ENCODE assay signal across 18 cellular contexts in the genomic region with DNA sequence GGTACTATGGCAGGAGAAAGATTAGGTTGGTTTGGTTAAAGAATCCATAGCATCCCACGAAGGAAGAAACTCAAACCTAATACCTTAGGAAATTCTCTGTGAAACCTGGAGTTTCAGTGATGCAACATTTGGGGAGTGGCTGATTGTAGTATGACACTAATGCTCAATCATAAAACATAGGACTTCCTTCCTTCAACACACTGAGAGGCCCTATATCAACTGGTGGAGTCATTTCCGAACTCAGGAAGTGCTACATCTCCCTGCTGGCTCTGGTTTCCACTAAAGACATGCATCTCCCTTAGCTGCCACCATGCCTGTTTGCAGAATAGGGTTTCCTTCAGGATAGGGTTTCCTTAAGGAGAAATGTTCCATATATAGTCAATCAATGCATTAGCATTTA. TPM values are rescaled to one million over a fixed set of nuclear protein-coding genes. Genes with fewer than 3 reads are reported as not detected.
DNase-seq lines count a peak whose midpoint lies in the region; ATAC-seq, FAIRE-seq and TF ChIP-seq lines count a peak whose summit lies in the region.
"Had no signal": no experiment of that assay in that cellular context is flagged by ENCODE, and none has a peak within 500 bp of the region (broad histone marks: within the 10 kb centered on the region; RNA-seq: fewer than 3 reads in every experiment).

No MANE protein-coding gene starts in this region.

- H3K4me2 ChIP-seq in keratinocyte (ENCODE audit: control insufficient read depth, extremely low read depth, insufficient read depth, low read depth, low read length) = peak overlapping the region; percentile 16

- H3K9me3 ChIP-seq in keratinocyte (ENCODE audit: control insufficient read depth, low read depth, low read length) = no peaks in the 10 kb centered on the region
- H3K9me3 ChIP-seq: BE2C, suprapubic skin had no signal

- H4K20me1 ChIP-seq in keratinocyte (ENCODE audit: control insufficient read depth, extremely low read depth, insufficient read depth, low read length) = no peaks in the 10 kb centered on the region

- H3K9ac ChIP-seq in keratinocyte (ENCODE audit: control insufficient read depth, extremely low read depth, insufficient read depth, low read length) = no peak overlapping the region

- H3K9me1 ChIP-seq in keratinocyte (ENCODE audit: control insufficient read depth, extremely low read depth, insufficient read depth, low read length) = no peaks in the 10 kb centered on the region

- no peaks in the 10 kb centered on the region for H3K36me3 ChIP-seq in keratinocyte (ENCODE audit: control insufficient read depth in 2 of 2, extremely low read depth in 1 of 2, insufficient read depth in 2 of 2, low read length in 2 of 2)
- H3K36me3 ChIP-seq: BE2C, suprapubic skin had no signal

- no peak overlapping the region for H3K4me3 ChIP-seq in keratinocyte (ENCODE audit: control insufficient read depth in 2 of 3, extremely low read depth in 1 of 3, insufficient read depth in 2 of 3, low read depth in 1 of 3, low read length in 3 of 3)
- H3K4me3 ChIP-seq: suprapubic skin had no signal

- H3K27ac ChIP-seq in keratinocyte (ENCODE audit: control insufficient read depth, insufficient read depth, low read length) = no peak overlapping the region
- H3K27ac ChIP-seq: suprapubic skin had no signal

- peaks cover 4% of the 10 kb centered on the region for H3K4me1 ChIP-seq in keratinocyte (ENCODE audit: control insufficient read depth, extremely low read depth, insufficient read depth, low read length)
- H3K4me1 ChIP-seq: BE2C had no signal

- H2AFZ ChIP-seq in keratinocyte (ENCODE audit: control insufficient read depth, low read length) = no peak overlapping the region

- dilution Hi-C loops in keratinocyte (cut with MboI; ENCODE audit: extremely low pct_ligation_motif_present, low sequenced_read_pairs) = no loop called here

- no peak for TF ChIP-seq CTCF in keratinocyte (optimal IDR thresholded peaks at IDR 0.05 in 1 of 3, IDR thresholded peaks at IDR 0.05 in 1 of 3, conservative IDR thresholded peaks at IDR 0.05 in 1 of 3; ENCODE audit: extremely low read depth in 1 of 3, insufficient read depth in 2 of 3, low read length in 3 of 3)

- peaks cover 4% of the 10 kb centered on the region for H3K79me2 ChIP-seq in keratinocyte (ENCODE audit: control insufficient read depth, insufficient read depth, low read length)

- H3K27me3 ChIP-seq in keratinocyte (ENCODE audit: control insufficient read depth, extremely low read depth, insufficient read depth, low read length) = no peaks in the 10 kb centered on the region
- H3K27me3 ChIP-seq: BE2C, suprapubic skin had no signal

- FAIRE-seq in keratinocyte (lab: Jason Lieb, UNC) = no peak
- FAIRE-seq: astrocyte, RCC 7860 had no signal

- ATAC-seq in HG03025 (IDR thresholded peaks at IDR 0.05; ENCODE audit: low FRiP score, unreplicated experiment) = no peak
- no peak for ATAC-seq in HG02763 (IDR thresholded peaks at IDR 0.05; ENCODE audit: unreplicated experiment)
- ATAC-seq in GM19397 (IDR thresholded peaks at IDR 0.05; ENCODE audit: unreplicated experiment) = no peak
- ATAC-seq: activated CD8-positive, alpha-beta T cell treated with anti-CD3 and anti-CD28 coated beads, Interleukin-2, amount 10 ng/mL, durations not matched to agents 7 days and 5 days; left ventricle myocardium superior had no signal

- DNase-seq in GDM1 (lab: John Stamatoyannopoulos, UW) (peak; percentile 46), KG1 (lab: John Stamatoyannopoulos, UW) (peak; percentile 11), SW480 (ENCODE audit: low spot score) (peak; percentile 13), keratinocyte (ENCODE audit: low read depth, low spot score) (no peak)
- DNase-seq: activated CD8-positive, alpha-beta T cell treated with anti-CD3 and anti-CD28 coated beads, Interleukin-2, amount 10 ng/mL, durations not matched to agents 7 days and 5 days; activated effector memory CD4-positive, alpha-beta T cell treated with Interleukin-2 at 50 U/mL for 16 hours; BE2C; DMS79; left ventricle myocardium superior; naive B cell; NCI-H1436 treated with DMSO at 0.1 percent for 48 hours; NCI-H446 treated with DMSO at 0.1 percent for 48 hours had no signal

RNA-seq across cellular contexts. Expression of gene MANEA, which starts 5.2 kb away (rescaled TPM):
- 6.0 to 10.8 TPM (median 6.3 TPM) in 3 replicates for polyA plus RNA-seq in keratinocyte
- 1.3 TPM for polyA plus RNA-seq in keratinocyte (2011; ENCODE audit: low read depth)
- polyA plus RNA-seq in keratinocyte (2011; cell fraction: cytosol; rRNA removed) = 1.7 and 4.8 TPM in 2 replicates
- 7.7 and 9.3 TPM in 2 replicates for polyA plus RNA-seq in keratinocyte (2011; cell fraction: nucleus; rRNA removed)
- 2.8 and 6.2 TPM in 2 replicates for polyA plus RNA-seq in keratinocyte (2012; ENCODE audit: low replicate concordance)
- polyA minus RNA-seq in keratinocyte = 0.82 to 10.8 TPM (median 5.5 TPM) in 3 replicates
- polyA minus RNA-seq in keratinocyte (2011; cell fraction: cytosol; rRNA and poly(A)+ RNA removed) = 2.3 TPM
- 5.2 and 12.6 TPM in 2 replicates for polyA minus RNA-seq in keratinocyte (2011; cell fraction: nucleus; rRNA and poly(A)+ RNA removed)
